ENCODE assay signal across 9 cellular contexts in the genomic region with DNA sequence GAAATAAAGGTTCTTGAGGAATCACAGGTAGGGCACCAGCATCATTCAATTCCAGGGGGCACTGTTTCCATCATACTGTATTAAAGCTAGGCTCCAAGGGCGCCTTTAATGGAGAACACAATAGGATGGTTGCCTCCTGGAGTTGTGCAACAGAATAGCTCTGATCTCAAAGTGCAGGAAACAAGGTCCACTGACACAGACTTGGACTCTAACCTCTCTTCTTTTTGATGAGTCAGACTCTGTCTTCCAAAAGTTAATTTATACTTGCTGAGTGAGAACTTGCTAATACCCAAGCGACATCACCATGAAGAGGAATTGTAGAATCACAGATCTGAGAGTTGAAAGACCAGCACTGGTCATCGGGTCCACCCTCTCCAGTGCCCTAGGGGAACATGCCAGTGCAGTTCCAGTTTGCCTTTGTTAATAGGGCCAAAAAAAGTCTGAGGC.
A peak's percentile ranks its signal among the peaks of the same experiment; 100 is the strongest.
DNase-seq lines count a peak whose midpoint lies in the region; ATAC-seq, FAIRE-seq and TF ChIP-seq lines count a peak whose summit lies in the region.
"Had no signal": no experiment of that assay in that cellular context is flagged by ENCODE, and none has a peak within 500 bp of the region (broad histone marks: within the 10 kb centered on the region; RNA-seq: fewer than 3 reads in every experiment).

No MANE protein-coding gene starts in this region.

- no TSS peak for BruUV-seq in HCT116 (replicated peaks; lab: Mats Ljungman, UMichigan)

- H3K9me3 Mint-ChIP-seq in astrocyte (ENCODE audit: unreplicated experiment) = no peaks in the 10 kb centered on the region
- H3K9me3 Mint-ChIP-seq: brain had no signal

- peak overlapping the region; percentile 51 for H3K4me2 ChIP-seq in HCT116 (ENCODE audit: low read length)
- H3K4me2 ChIP-seq in astrocyte (ENCODE audit: low read length) = no peak overlapping the region

- DNase-seq in HCT116 (ENCODE audit: low read depth, low spot score) (peak; percentile 52), astrocyte (ENCODE audit: low read depth) (peak; percentile 42), kidney (no peak), tibial artery (no peak), NCI-H2196 treated with DMSO at 0.1 percent for 48 hours (lab: John Stamatoyannopoulos, UW; ENCODE audit: unreplicated experiment) (no peak), globus pallidus (ENCODE audit: low spot score) (no peak)

- intact Hi-C loops in HCT116 (cut with micrococcal nuclease) = no loop called here
- intact Hi-C loops in kidney (cut with DNase I) = no loop called here
- intact Hi-C loops in tibial artery (cut with DNase I; ENCODE audit: low total_unique reads) = no loop called here

- no peaks in the 10 kb centered on the region for H3K36me3 Mint-ChIP-seq in astrocyte (ENCODE audit: low read depth, unreplicated experiment)
- H3K36me3 Mint-ChIP-seq: brain had no signal

- H3K4me3 ChIP-seq in HCT116 (replicated peaks in 1 of 2; ENCODE audit: low read depth in 1 of 2, low read length in 2 of 2) (no peak overlapping the region), astrocyte (ENCODE audit: insufficient read depth, low read depth, low read length) (no peak overlapping the region), kidney (ENCODE audit: low read length in 2 of 2) (no peak overlapping the region), tibial artery (no peak overlapping the region)
- H3K4me3 ChIP-seq: right atrium auricular region had no signal

- FAIRE-seq in astrocyte (lab: Jason Lieb, UNC) (peak; percentile 47), kidney (lab: Jason Lieb, UNC) (no peak)

- POLR2A ChIA-PET in HCT116 (lab: Charles Lee) = no interaction called here

- H4K20me1 ChIP-seq in HCT116 (ENCODE audit: insufficient read depth) = no peaks in the 10 kb centered on the region
- no peaks in the 10 kb centered on the region for H4K20me1 ChIP-seq in astrocyte (ENCODE audit: insufficient read depth, low read length)

- H3K4me1 Mint-ChIP-seq in astrocyte (ENCODE audit: low read depth, unreplicated experiment) = peaks cover 71% of the 10 kb centered on the region

- RAD21 ChIA-PET in HCT116 (lab: Charles Lee; ENCODE audit: low non-redundant PET in 1 of 2, low total read pairs in 2 of 2, uncharacterized antibody in 2 of 2, unreplicated experiment in 2 of 2) = interaction anchor here in 1 of 2 experiments (0.6 kb wide), 1 partner anchor 280 kb away, joined by 3 read pairs; no protein-coding TSS in a partner anchor

- H3K9ac ChIP-seq in HCT116 (ENCODE audit: low read length) (peak overlapping the region; percentile 17; the same call in 1 of the 2 replicates), astrocyte (ENCODE audit: low read length) (no peak overlapping the region), kidney (ENCODE audit: low read length in 2 of 2) (no peak overlapping the region)

- no peaks in the 10 kb centered on the region for H3K36me3 ChIP-seq in HCT116 (ENCODE audit: control insufficient read depth in 1 of 2, insufficient read depth in 2 of 2, low read length in 2 of 2)
- no peaks in the 10 kb centered on the region for H3K36me3 ChIP-seq in astrocyte (ENCODE audit: insufficient read depth, low read length)
- H3K36me3 ChIP-seq in kidney (ENCODE audit: control insufficient read depth in 1 of 2, insufficient read depth in 2 of 2, low read length in 2 of 2) = no peaks in the 10 kb centered on the region
- H3K36me3 ChIP-seq in tibial artery = no peaks in the 10 kb centered on the region
- H3K36me3 ChIP-seq: right atrium auricular region had no signal

- H3K27ac ChIP-seq in HCT116 (ENCODE audit: low read depth, low read length) (no peak overlapping the region), astrocyte (ENCODE audit: low read depth, low read length) (no peak overlapping the region), kidney (ENCODE audit: low read depth in 2 of 2, low read length in 2 of 2) (peak overlapping the region; percentile 55 to 81), tibial artery (peak overlapping the region; percentile 78 to 83)

- TF ChIP-seq RAD21 in HCT116 (IDR thresholded peaks at IDR 0.05; ENCODE audit: low read depth) = peak; percentile 24; the same call in 1 of the 2 replicates

- H3K4me3 Mint-ChIP-seq in astrocyte (ENCODE audit: unreplicated experiment) = peak overlapping the region; percentile 47
- H3K4me3 Mint-ChIP-seq: brain had no signal

- H3K9me3 ChIP-seq in HCT116 (ENCODE audit: control insufficient read depth in 1 of 2, insufficient read depth in 1 of 2, low read depth in 1 of 2, low read length in 2 of 2) (no peaks in the 10 kb centered on the region), astrocyte (ENCODE audit: insufficient read depth, low read depth, low read length) (no peaks in the 10 kb centered on the region), kidney (ENCODE audit: control insufficient read depth in 1 of 2, low read length in 2 of 2) (no peaks in the 10 kb centered on the region), tibial artery (no peaks in the 10 kb centered on the region)
- H3K9me3 ChIP-seq: right atrium auricular region had no signal

- H3K27ac Mint-ChIP-seq in astrocyte (ENCODE audit: unreplicated experiment) = peak overlapping the region; percentile 82

- H3K9me2 ChIP-seq in HCT116 (ENCODE audit: insufficient read depth) = no peaks in the 10 kb centered on the region

- H3K27me3 ChIP-seq in HCT116 (ENCODE audit: insufficient read depth, low read length) (no peaks in the 10 kb centered on the region), astrocyte (ENCODE audit: insufficient read depth, low read length) (no peaks in the 10 kb centered on the region), tibial artery (no peaks in the 10 kb centered on the region)
- H3K27me3 ChIP-seq: right atrium auricular region had no signal

- ATAC-seq in HCT116 (peak; percentile 45), HG02885 (IDR thresholded peaks at IDR 0.05; ENCODE audit: poor library complexity, unreplicated experiment) (no peak)

- H3K4me1 ChIP-seq in HCT116 (ENCODE audit: control insufficient read depth in 1 of 2, insufficient read depth in 2 of 2, low read length in 2 of 2) = peaks cover 48 to 84% of the 10 kb centered on the region in 2 experiments
- H3K4me1 ChIP-seq in astrocyte (ENCODE audit: insufficient read depth, low read length) = peaks cover 51% of the 10 kb centered on the region
- H3K4me1 ChIP-seq in kidney (ENCODE audit: control insufficient read depth in 1 of 2, insufficient read depth in 1 of 2, low read depth in 1 of 2, low read length in 2 of 2) = peaks cover 11 to 57% of the 10 kb centered on the region in 2 donors
- H3K4me1 ChIP-seq in tibial artery = peaks cover 0 to 78% (median 51%) of the 10 kb centered on the region in 4 donors

- TF ChIP-seq CTCF in HCT116 (IDR thresholded peaks at IDR 0.05 in 2 of 3, conservative IDR thresholded peaks at IDR 0.05 in 1 of 3; ENCODE audit: borderline replicate concordance in 1 of 3, insufficient read depth in 1 of 3, low read depth in 2 of 3, low read length in 2 of 3) = peak; percentile 30 to 65 (median 56); a peak in 5 of 6 replicates
- TF ChIP-seq CTCF in astrocyte (IDR thresholded peaks at IDR 0.05; ENCODE audit: insufficient read depth, low read depth, low read length) = no peak
- no peak for TF ChIP-seq CTCF in kidney (IDR thresholded peaks at IDR 0.05; ENCODE audit: borderline replicate concordance, extremely low read depth, insufficient read depth)
- TF ChIP-seq CTCF in tibial artery (IDR thresholded peaks at IDR 0.05) = no peak

- CTCF ChIA-PET in HCT116 (lab: Charles Lee) = interaction anchor here (0.7 kb wide), 1 partner anchor 38 kb away, joined by 3 read pairs; no protein-coding TSS in a partner anchor

- TF ChIP-seq POLR2A in HCT116 (IDR thresholded peaks at IDR 0.05; ENCODE audit: borderline replicate concordance, extremely low read depth, insufficient read depth, insufficient read length) = no peak

- H3K27me3 Mint-ChIP-seq in astrocyte (ENCODE audit: low read depth, unreplicated experiment) = no peaks in the 10 kb centered on the region
- H3K27me3 Mint-ChIP-seq: brain had no signal

- H3K79me2 ChIP-seq in HCT116 (ENCODE audit: insufficient read depth, low read length) (no peaks in the 10 kb centered on the region), astrocyte (ENCODE audit: insufficient read depth, low read length) (no peaks in the 10 kb centered on the region)

- no peak overlapping the region for H2AFZ ChIP-seq in HCT116 (ENCODE audit: low read depth, low read length, poor library complexity, severe bottlenecking)
- H2AFZ ChIP-seq in astrocyte (ENCODE audit: low read depth, low read length) = no peak overlapping the region

TF ChIP-seq in HCT116, 20 proteins besides CTCF, POLR2A, EP300 and RAD21 (continues in another document):
- peak; percentile 60 for TF ChIP-seq FOSL1 (IDR thresholded peaks at IDR 0.05; ENCODE audit: low read depth)
- TF ChIP-seq ZNF274 (IDR thresholded peaks at IDR 0.05; ENCODE audit: low read depth, low read length) = no peak
- TF ChIP-seq ZFX (IDR thresholded peaks at IDR 0.05) = no peak
- no peak for TF ChIP-seq SRF (IDR thresholded peaks at IDR 0.05; ENCODE audit: low read depth)
- peak; percentile 45; the same call in 1 of the 2 replicates for TF ChIP-seq JUND (IDR thresholded peaks at IDR 0.05)
- no peak for TF ChIP-seq ELF1 (IDR thresholded peaks at IDR 0.05; ENCODE audit: borderline replicate concordance, low read depth)
- TF ChIP-seq CBX3 (IDR thresholded peaks at IDR 0.05; ENCODE audit: low read depth) = no peak
- TF ChIP-seq TCF7L2 (IDR thresholded peaks at IDR 0.05; ENCODE audit: borderline replicate concordance, extremely low read depth, insufficient read depth, insufficient read length) = peak; percentile 63
- TF ChIP-seq EGR1 (IDR thresholded peaks at IDR 0.05; ENCODE audit: low read depth) = no peak

Comparison
In these comparisons a context has a peak if more than half of its experiments do, and no peak if none do; other contexts are left out.
1. DNase-seq: peak in HCT116 (single experiment) and astrocyte (single experiment); none in kidney (single experiment), tibial artery (0 of 2), NCI-H2196 treated with DMSO at 0.1 percent for 48 hours (single experiment) and globus pallidus (single experiment).
2. H3K27ac ChIP-seq: peak in kidney (2 of 2) and tibial artery (2 of 2); none in HCT116 (single experiment) and astrocyte (single experiment).
3. CTCF ChIP-seq: peak in HCT116 (3 of 3); none in astrocyte (single experiment), kidney (single experiment) and tibial artery (0 of 2).